ENCODE assay signal across 13 cellular contexts in genomic region chr1:83996621-83997020, GRCh38. TPM values are rescaled to one million over a fixed set of nuclear protein-coding genes. Genes with fewer than 3 reads are reported as not detected.
A peak's percentile ranks its signal among the peaks of the same experiment; 100 is the strongest.
DNase-seq lines count a peak whose midpoint lies in the region; ATAC-seq, FAIRE-seq and TF ChIP-seq lines count a peak whose summit lies in the region.
"Had no signal": no experiment of that assay in that cellular context is flagged by ENCODE, and none has a peak within 500 bp of the region (broad histone marks: within the 10 kb centered on the region; RNA-seq: fewer than 3 reads in every experiment).

No MANE protein-coding gene starts in this region.

- WGBS in gastroesophageal sphincter (ENCODE audit: low coverage in 1 of 2), 2 donors = 10 to 20% methylated on average over 1 of the region's 1 CpG
- 8% methylated on average over 1 of the region's 1 CpG for WGBS in mammary epithelial cell (ENCODE audit: low coverage, missing lambda C conversion rate)

- H3K4me1 ChIP-seq in astrocyte (ENCODE audit: insufficient read depth, low read length) = peaks cover 6% of the 10 kb centered on the region
- peaks cover 3 to 53% (median 15%) of the 10 kb centered on the region in 3 donors for H3K4me1 ChIP-seq in gastroesophageal sphincter
- peaks cover 0 to 69% (median 16%) of the 10 kb centered on the region in 4 donors for H3K4me1 ChIP-seq in tibial artery
- H3K4me1 ChIP-seq in mammary epithelial cell (ENCODE audit: insufficient read depth, low read length) = peaks cover 7% of the 10 kb centered on the region

- H3K4me3 ChIP-seq in astrocyte (ENCODE audit: insufficient read depth, low read depth, low read length) = no peak overlapping the region
- no peak overlapping the region for H3K4me3 ChIP-seq in gastroesophageal sphincter
- peak overlapping the region; percentile 85 to 91 for H3K4me3 ChIP-seq in tibial artery
- no peak overlapping the region for H3K4me3 ChIP-seq in mammary epithelial cell (replicated peaks in 1 of 3; ENCODE audit: insufficient read depth in 1 of 3, low read depth in 2 of 3, low read length in 3 of 3)

- no peak for TF ChIP-seq CTCF in astrocyte (IDR thresholded peaks at IDR 0.05; ENCODE audit: insufficient read depth, low read depth, low read length)
- TF ChIP-seq CTCF in gastroesophageal sphincter (IDR thresholded peaks at IDR 0.05) = no peak
- no peak for TF ChIP-seq CTCF in tibial artery (IDR thresholded peaks at IDR 0.05)
- TF ChIP-seq CTCF in mammary epithelial cell (conservative IDR thresholded peaks at IDR 0.05 in 1 of 2, IDR thresholded peaks at IDR 0.05 in 1 of 2; ENCODE audit: extremely low read depth in 1 of 2, insufficient read depth in 1 of 2, low read depth in 1 of 2, low read length in 2 of 2) = no peak

- ATAC-seq in gastroesophageal sphincter (no peak), HG02840 (IDR thresholded peaks at IDR 0.05; ENCODE audit: low FRiP score, unreplicated experiment) (no peak)
- ATAC-seq: natural killer cell, T-helper 17 cell had no signal

- H4K20me1 ChIP-seq in astrocyte (ENCODE audit: insufficient read depth, low read length) (peaks cover 4% of the 10 kb centered on the region), mammary epithelial cell (ENCODE audit: insufficient read depth, low read length) (no peaks in the 10 kb centered on the region)

- DNase-seq in HCEC 1CT = peak; percentile 73
- peak; percentile 86 for DNase-seq in astrocyte (ENCODE audit: low read depth)
- DNase-seq in tibial artery = no peak
- DNase-seq in cerebellar nuclear complex (lab: John Stamatoyannopoulos, UW) = no peak
- no peak for DNase-seq in mammary epithelial cell
- no peak for DNase-seq in activated CD8-positive, alpha-beta memory T cell treated with anti-CD3 and anti-CD28 coated beads, Interleukin-2, amount 50 U/mL, for 48 hours
- DNase-seq: activated CD4-positive, alpha-beta T cell treated with anti-CD3 and anti-CD28 coated beads, Interleukin-2, amount 50 U/mL, for 4 hours; activated naive CD4-positive, alpha-beta T cell treated with anti-CD3 and anti-CD28 coated beads, Interleukin-2, amount 50 U/mL, for 16 hours; DMS 273 treated with DMSO at 0.1 percent for 48 hours; natural killer cell; T-helper 17 cell had no signal

- no peaks in the 10 kb centered on the region for H3K9me3 Mint-ChIP-seq in astrocyte (ENCODE audit: unreplicated experiment)
- H3K9me3 Mint-ChIP-seq: natural killer cell had no signal

- peak overlapping the region; percentile 9 for H3K4me3 Mint-ChIP-seq in astrocyte (ENCODE audit: unreplicated experiment)
- H3K4me3 Mint-ChIP-seq: natural killer cell, T-helper 17 cell had no signal

- dilution Hi-C loops in mammary epithelial cell (cut with HindIII; ENCODE audit: low sequenced_read_pairs) = no loop called here

- peak overlapping the region; percentile 51 for H3K4me2 ChIP-seq in astrocyte (ENCODE audit: low read length)
- H3K4me2 ChIP-seq in mammary epithelial cell (ENCODE audit: insufficient read depth, low read depth, low read length) = no peak overlapping the region

- peaks cover 18% of the 10 kb centered on the region for H3K4me1 Mint-ChIP-seq in astrocyte (ENCODE audit: low read depth, unreplicated experiment)

- H3K27me3 Mint-ChIP-seq in astrocyte (ENCODE audit: low read depth, unreplicated experiment) = peaks cover 13% of the 10 kb centered on the region

- H3K79me2 ChIP-seq in astrocyte (ENCODE audit: insufficient read depth, low read length) (peaks cover 6% of the 10 kb centered on the region), mammary epithelial cell (ENCODE audit: insufficient read depth, low read length) (peaks cover 3% of the 10 kb centered on the region)

- H3K9me3 ChIP-seq in astrocyte (ENCODE audit: insufficient read depth, low read depth, low read length) (no peaks in the 10 kb centered on the region), gastroesophageal sphincter (no peaks in the 10 kb centered on the region), tibial artery (no peaks in the 10 kb centered on the region), mammary epithelial cell (replicated peaks; ENCODE audit: insufficient read depth, low read length) (no peaks in the 10 kb centered on the region)

- no peak for TF ChIP-seq POLR2A in gastroesophageal sphincter (IDR thresholded peaks at IDR 0.05)

- no peak overlapping the region for H2AFZ ChIP-seq in astrocyte (ENCODE audit: low read depth, low read length)
- no peak overlapping the region for H2AFZ ChIP-seq in mammary epithelial cell (ENCODE audit: low read depth, low read length)

- no peaks in the 10 kb centered on the region for H3K36me3 Mint-ChIP-seq in astrocyte (ENCODE audit: low read depth, unreplicated experiment)
- H3K36me3 Mint-ChIP-seq: natural killer cell had no signal

- no peak for FAIRE-seq in astrocyte (lab: Jason Lieb, UNC)

- CTCF ChIA-PET in mammary epithelial cell (lab: Charles Lee; ENCODE audit: low non-redundant PET) = no interaction called here

- in situ Hi-C loops in mammary epithelial cell (cut with MboI; ENCODE audit: low sequenced_read_pairs in 2 of 2) = no loop called here

- no peaks in the 10 kb centered on the region for H3K27me3 ChIP-seq in astrocyte (ENCODE audit: insufficient read depth, low read length)
- no peaks in the 10 kb centered on the region for H3K27me3 ChIP-seq in gastroesophageal sphincter
- H3K27me3 ChIP-seq in tibial artery = no peaks in the 10 kb centered on the region
- H3K27me3 ChIP-seq in mammary epithelial cell (ENCODE audit: insufficient read depth, low read length) = no peaks in the 10 kb centered on the region

- BruUV-seq in mammary epithelial cell (replicated peaks; lab: Mats Ljungman, UMichigan) = no TSS peak

- H3K27ac ChIP-seq in astrocyte (ENCODE audit: low read depth, low read length) (no peak overlapping the region), gastroesophageal sphincter (peak overlapping the region; percentile 66 to 94 (median 93)), tibial artery (peak overlapping the region; percentile 31 to 96), mammary epithelial cell (ENCODE audit: insufficient read depth, low read depth, low read length) (no peak overlapping the region)

- no peak for TF ChIP-seq EP300 in gastroesophageal sphincter (IDR thresholded peaks at IDR 0.05)

- H3K27ac Mint-ChIP-seq in astrocyte (ENCODE audit: unreplicated experiment) = peak overlapping the region; percentile 73
- H3K27ac Mint-ChIP-seq: natural killer cell, T-helper 17 cell had no signal

- H3K9ac ChIP-seq in astrocyte (ENCODE audit: low read length) (no peak overlapping the region), mammary epithelial cell (ENCODE audit: insufficient read depth, low read length) (no peak overlapping the region)

- intact Hi-C loops in tibial artery (cut with DNase I; ENCODE audit: low total_unique reads) (loop anchor here (5.0 to 10.0 kb wide), 2 partner anchors 62 to 81 kb away; no protein-coding TSS in a partner anchor), mammary epithelial cell (cut with micrococcal nuclease) (no loop called here)

- H3K36me3 ChIP-seq in astrocyte (ENCODE audit: insufficient read depth, low read length) (no peaks in the 10 kb centered on the region), gastroesophageal sphincter (no peaks in the 10 kb centered on the region), tibial artery (no peaks in the 10 kb centered on the region), mammary epithelial cell (ENCODE audit: insufficient read depth, low read length) (no peaks in the 10 kb centered on the region)

RNA-seq across cellular contexts. Expression of gene TTLL7, which starts 2.3 kb away (rescaled TPM):
- 28.5 and 28.7 TPM in 2 replicates for total RNA-seq in astrocyte
- total RNA-seq in gastroesophageal sphincter = 100 to 1,000 TPM in 1 of 4 donors, 10 to 100 TPM in 3; 41.7 to 125 (median 57.0) TPM
- 10 to 100 TPM; 15.5 to 16.1 TPM for total RNA-seq in mammary epithelial cell
- polyA plus RNA-seq in mammary epithelial cell = 4.1 TPM
- polyA minus RNA-seq in mammary epithelial cell = 24.4 TPM

Comparison
In these comparisons a context has a peak if more than half of its experiments do, and no peak if none do; other contexts are left out.
1. DNase-seq: peak in HCEC 1CT (single experiment) and astrocyte (single experiment); none in tibial artery (0 of 2), cerebellar nuclear complex (0 of 2), mammary epithelial cell (single experiment) and activated CD8-positive, alpha-beta memory T cell treated with anti-CD3 and anti-CD28 coated beads, Interleukin-2, amount 50 U/mL, for 48 hours (single experiment).
2. H3K27ac ChIP-seq: peak in gastroesophageal sphincter (4 of 4) and tibial artery (2 of 2); none in astrocyte (single experiment) and mammary epithelial cell (single experiment).
3. H3K4me3 ChIP-seq: peak in tibial artery (2 of 2); none in astrocyte (single experiment), gastroesophageal sphincter (0 of 2) and mammary epithelial cell (0 of 3).